ENCODE assay signal across 9 cellular contexts in the genomic region with DNA sequence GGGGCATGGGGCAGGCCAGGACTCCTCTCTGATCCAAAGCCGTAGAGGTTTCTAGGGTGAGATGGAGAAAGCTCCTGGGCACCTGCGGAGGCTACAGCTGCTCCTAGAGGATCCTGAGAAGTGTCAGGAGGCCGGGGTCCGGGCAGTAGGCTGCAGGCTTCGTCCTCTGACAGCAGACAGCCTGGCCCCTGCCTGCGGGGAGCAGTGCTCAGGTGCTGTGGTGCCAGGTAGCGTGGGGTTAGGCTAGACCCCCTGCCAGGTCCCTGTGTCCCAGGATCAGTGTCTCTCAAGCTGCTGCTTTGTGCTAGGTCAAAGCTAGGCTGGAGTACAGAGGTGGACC. TPM values are rescaled to one million over a fixed set of nuclear protein-coding genes. Genes with fewer than 3 reads are reported as not detected.
DNase-seq lines count a peak whose midpoint lies in the region; FAIRE-seq and TF ChIP-seq lines count a peak whose summit lies in the region.
"Had no signal": no experiment of that assay in that cellular context is flagged by ENCODE, and none has a peak within 500 bp of the region (broad histone marks: within the 10 kb centered on the region; RNA-seq: fewer than 3 reads in every experiment).

No MANE protein-coding gene starts in this region.

- peaks cover 13% of the 10 kb centered on the region for H3F3A ChIP-seq in MM.1S (ENCODE audit: insufficient read depth, low read length)
- peaks cover 7% of the 10 kb centered on the region for H3F3A ChIP-seq in neural progenitor cell (ENCODE audit: low read depth)

- H3K27me3 ChIP-seq in CD4-positive, alpha-beta memory T cell (ENCODE audit: insufficient read depth, low read length), result no peaks in the 10 kb centered on the region
- no peaks in the 10 kb centered on the region for H3K27me3 ChIP-seq in MM.1S (replicated peaks; ENCODE audit: insufficient read depth, low read length)
- no peaks in the 10 kb centered on the region for H3K27me3 ChIP-seq in neural progenitor cell

- peak overlapping the region in 1 of 7 donors; percentile 88 for H3K27ac Mint-ChIP-seq in CD4-positive, alpha-beta memory T cell
- no peak overlapping the region for H3K27ac Mint-ChIP-seq in neural progenitor cell

- H3K79me2 ChIP-seq in MM.1S (ENCODE audit: low read length) (peaks cover 48% of the 10 kb centered on the region), neural progenitor cell (ENCODE audit: low read depth) (peaks cover 25% of the 10 kb centered on the region)

- H3K9me3 Mint-ChIP-seq in CD4-positive, alpha-beta memory T cell, result no peaks in the 10 kb centered on the region
- no peaks in the 10 kb centered on the region for H3K9me3 Mint-ChIP-seq in neural progenitor cell

- H3K9me3 ChIP-seq in CD4-positive, alpha-beta memory T cell (ENCODE audit: control insufficient read depth in 1 of 2, low read length in 2 of 2), result no peaks in the 10 kb centered on the region
- H3K9me3 ChIP-seq in MM.1S (replicated peaks; ENCODE audit: insufficient read depth, low read length) (no peaks in the 10 kb centered on the region), neural progenitor cell (ENCODE audit: low read depth) (no peaks in the 10 kb centered on the region)

- intact Hi-C loops in CD4-positive, alpha-beta memory T cell (cut with micrococcal nuclease), result loop anchor here (5.0 kb wide), 1 partner anchor 758 kb away; a partner anchor contains a TSS

- H2AFZ ChIP-seq in MM.1S (ENCODE audit: low read length) (no peak overlapping the region), neural progenitor cell (replicated peaks) (no peak overlapping the region)

- peaks cover 29% of the 10 kb centered on the region for H3K4me1 ChIP-seq in CD4-positive, alpha-beta memory T cell (ENCODE audit: insufficient read depth, low read length)
- H3K4me1 ChIP-seq in MM.1S (ENCODE audit: low read length), result 0 out of 2 replicates have a peak, but pooled peaks cover 3% of the 10 kb centered on the region
- H3K4me1 ChIP-seq in neural progenitor cell, result peaks cover 5% of the 10 kb centered on the region

- no peak overlapping the region for H3K4me3 ChIP-seq in CD4-positive, alpha-beta memory T cell (ENCODE audit: low read length in 2 of 2)
- peak overlapping the region; percentile 96 for H3K4me3 ChIP-seq in MM.1S (ENCODE audit: low read length)
- H3K4me3 ChIP-seq in coronary artery, result peak overlapping the region; percentile 98
- peak overlapping the region; percentile 83 for H3K4me3 ChIP-seq in neural progenitor cell

- no peak for TF ChIP-seq CTCF in MM.1S (IDR thresholded peaks at IDR 0.05; ENCODE audit: low read length)
- TF ChIP-seq CTCF in coronary artery (IDR thresholded peaks at IDR 0.05), result no peak
- TF ChIP-seq CTCF in neural progenitor cell (IDR thresholded peaks at IDR 0.05), result no peak
- no peak for TF ChIP-seq CTCF in D721Med (IDR thresholded peaks at IDR 0.05; ENCODE audit: insufficient read depth, missing control alignments)

- H4K20me1 ChIP-seq in MM.1S (ENCODE audit: insufficient read depth, low read length), result no peaks in the 10 kb centered on the region
- peaks cover 42% of the 10 kb centered on the region for H4K20me1 ChIP-seq in neural progenitor cell (ENCODE audit: low read depth)

- H3K4me3 Mint-ChIP-seq in CD4-positive, alpha-beta memory T cell, result peak overlapping the region in 6 of 8 donors; percentile 24 to 83 (median 54)
- H3K4me3 Mint-ChIP-seq in neural progenitor cell, result peak overlapping the region; percentile 97

- H3K9me2 ChIP-seq in MM.1S (replicated peaks; ENCODE audit: insufficient read depth, low read length), result no peaks in the 10 kb centered on the region

- peaks cover 0 to 22% of the 10 kb centered on the region in 2 donors for H3K36me3 Mint-ChIP-seq in CD4-positive, alpha-beta memory T cell
- H3K36me3 Mint-ChIP-seq in neural progenitor cell, result peaks cover 3% of the 10 kb centered on the region

- no peak for DNase-seq in CD4-positive, alpha-beta memory T cell
- DNase-seq in MM.1S (no peak), coronary artery (ENCODE audit: low spot score) (no peak), neural progenitor cell (ENCODE audit: low spot score) (no peak), OCI-M2 (lab: John Stamatoyannopoulos, UW; ENCODE audit: unreplicated experiment) (no peak), D721Med (ENCODE audit: insufficient read length, low spot score) (no peak), GDM1 (lab: John Stamatoyannopoulos, UW) (no peak), 8988T (no peak)

- peaks cover 10% of the 10 kb centered on the region for H3K36me3 ChIP-seq in CD4-positive, alpha-beta memory T cell (ENCODE audit: insufficient read depth, low read length)
- H3K36me3 ChIP-seq in MM.1S (replicated peaks; ENCODE audit: insufficient read depth, low read length) (no peaks in the 10 kb centered on the region), neural progenitor cell (no peaks in the 10 kb centered on the region)

- H3K4me1 Mint-ChIP-seq in CD4-positive, alpha-beta memory T cell, result peaks cover 11 to 32% (median 15%) of the 10 kb centered on the region in 4 donors
- H3K4me1 Mint-ChIP-seq in neural progenitor cell, result peaks cover 10% of the 10 kb centered on the region

- H3K9ac ChIP-seq in MM.1S (ENCODE audit: low read length), result peak overlapping the region; percentile 98; the same call in 1 of the 2 replicates
- H3K9ac ChIP-seq in neural progenitor cell, result no peak overlapping the region

- H3K4me2 ChIP-seq in MM.1S (ENCODE audit: low read depth, low read length) (peak overlapping the region; percentile 94; the same call in 1 of the 2 replicates), neural progenitor cell (peak overlapping the region; percentile 95)

- no peak for FAIRE-seq in D721Med (lab: Jason Lieb, UNC)
- FAIRE-seq: islet of Langerhans had no signal

- H3K27ac ChIP-seq in CD4-positive, alpha-beta memory T cell (ENCODE audit: low read depth, low read length), result peak overlapping the region; percentile 72
- no peak overlapping the region for H3K27ac ChIP-seq in MM.1S (ENCODE audit: low read length)
- H3K27ac ChIP-seq in coronary artery, result peak overlapping the region in 1 of 2 donors; percentile 91
- H3K27ac ChIP-seq in neural progenitor cell, result no peak overlapping the region

- POLR2A ChIA-PET in CD4-positive, alpha-beta memory T cell (lab: Charles Lee; ENCODE audit: partially characterized antibody), result interaction anchor here (1.1 to 11.4 kb wide), 6 partner anchors 6 to 191 kb away, joined by 3 to 185 read pairs (median 20); a partner anchor contains a TSS

- CTCF ChIA-PET in CD4-positive, alpha-beta memory T cell (lab: Charles Lee; ENCODE audit: partially characterized antibody), result interaction anchor here (0.9 to 1.7 kb wide), 2 partner anchors 8 to 30 kb away, joined by 3 to 16 read pairs; a partner anchor contains a TSS

- no peaks in the 10 kb centered on the region for H3K27me3 Mint-ChIP-seq in CD4-positive, alpha-beta memory T cell
- peaks cover 3% of the 10 kb centered on the region for H3K27me3 Mint-ChIP-seq in neural progenitor cell (ENCODE audit: insufficient read depth, low read depth)

RNA-seq across cellular contexts. Expression of a gene that starts 1.5 kb away (rescaled TPM):
- total RNA-seq in CD4-positive, alpha-beta memory T cell, result 10 to 100 TPM; 57.6 to 67.3 TPM
- 100 to 1,000 TPM; 138 to 151 TPM for polyA plus RNA-seq in CD4-positive, alpha-beta memory T cell
- 48.4 and 108 TPM in 2 replicates for total RNA-seq in neural progenitor cell (ENCODE audit: low replicate concordance)

RNA-seq across cellular contexts. Expression of a gene that starts 1.8 kb away (rescaled TPM):
- total RNA-seq in CD4-positive, alpha-beta memory T cell, result 10 to 100 TPM; 32.9 to 33.1 TPM
- 1 to 10 TPM in 1 of 2 donors, under 1 TPM in 1; 0.30 to 1.5 TPM for polyA plus RNA-seq in CD4-positive, alpha-beta memory T cell
- total RNA-seq in neural progenitor cell (ENCODE audit: low replicate concordance), result 2.3 and 10.3 TPM in 2 replicates

RNA-seq across cellular contexts. Expression of a gene that starts 3.1 kb away (rescaled TPM):
- total RNA-seq in CD4-positive, alpha-beta memory T cell, result 10 to 100 TPM; 84.2 to 88.6 TPM
- 10 to 100 TPM; 64.1 to 70.4 TPM for polyA plus RNA-seq in CD4-positive, alpha-beta memory T cell
- total RNA-seq in neural progenitor cell (ENCODE audit: low replicate concordance), result 15.6 and 42.5 TPM in 2 replicates

RNA-seq across cellular contexts. Expression of a gene that starts 7.9 kb away (rescaled TPM):
- total RNA-seq in CD4-positive, alpha-beta memory T cell, result 100 to 1,000 TPM; 133 to 144 TPM
- 10 to 100 TPM; 56.6 to 72.9 TPM for polyA plus RNA-seq in CD4-positive, alpha-beta memory T cell
- total RNA-seq in neural progenitor cell (ENCODE audit: low replicate concordance), result 18.7 and 53.4 TPM in 2 replicates

RNA-seq across cellular contexts. Expression of a gene that starts 8.3 kb away (rescaled TPM):
- 10 to 100 TPM; 55.9 to 59.4 TPM for total RNA-seq in CD4-positive, alpha-beta memory T cell
- polyA plus RNA-seq in CD4-positive, alpha-beta memory T cell, result 10 to 100 TPM; 77.6 to 98.9 TPM
- total RNA-seq in neural progenitor cell (ENCODE audit: low replicate concordance), result 22.8 and 77.7 TPM in 2 replicates

Comparison
In these comparisons a context has a peak if more than half of its experiments do, and no peak if none do; other contexts are left out.
1. H3K4me3 ChIP-seq: peak in MM.1S (single experiment), coronary artery (single experiment) and neural progenitor cell (single experiment); none in CD4-positive, alpha-beta memory T cell (0 of 2).